Comparison of ENCODE assay signal across 15 cellular contexts in the genomic region with DNA sequence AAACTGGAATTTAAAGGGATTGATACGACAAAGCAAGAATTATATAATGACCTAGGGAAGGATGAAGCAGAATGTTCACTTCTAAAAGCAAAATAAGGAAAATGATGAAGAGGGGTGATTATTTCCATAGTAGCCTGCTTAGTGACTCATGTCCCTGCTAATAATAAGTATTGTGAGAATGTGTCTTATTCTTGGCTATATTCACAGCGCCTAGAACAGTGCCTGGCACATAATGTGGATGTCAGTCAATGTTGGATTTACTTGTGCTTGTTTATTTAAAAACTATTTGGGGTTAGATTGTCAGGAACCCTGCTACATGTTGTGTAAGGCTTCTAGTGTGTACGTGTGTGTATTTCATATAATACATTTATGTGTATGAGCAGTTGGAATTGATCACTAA.
A peak's percentile ranks its signal among the peaks of the same experiment; 100 is the strongest.
DNase-seq lines count a peak whose midpoint lies in the region; ATAC-seq and TF ChIP-seq lines count a peak whose summit lies in the region.
"Had no signal": no experiment of that assay in that cellular context is flagged by ENCODE, and none has a peak within 500 bp of the region (broad histone marks: within the 10 kb centered on the region; RNA-seq: fewer than 3 reads in every experiment).

No MANE protein-coding gene starts in this region.

- ATAC-seq in left ventricle myocardium superior (peak; percentile 36), Right ventricle myocardium inferior (no peak)
- ATAC-seq: A549; CD8-positive, alpha-beta T cell had no signal

- H3K27me3 ChIP-seq in suprapubic skin = no peaks in the 10 kb centered on the region

- no peaks in the 10 kb centered on the region for H3K9me3 ChIP-seq in suprapubic skin
- H3K9me3 ChIP-seq: A549 had no signal

- no peak overlapping the region for H3K4me3 ChIP-seq in fibroblast of the aortic adventitia (ENCODE audit: low read depth, low read length)
- H3K4me3 ChIP-seq in suprapubic skin = no peak overlapping the region
- H3K4me3 ChIP-seq: A549 had no signal

- TF ChIP-seq CTCF in fibroblast of the aortic adventitia (IDR thresholded peaks at IDR 0.05; ENCODE audit: insufficient read depth, low read length) = no peak
- TF ChIP-seq CTCF in suprapubic skin (IDR thresholded peaks at IDR 0.05) = no peak

- no peak overlapping the region for H3K27ac ChIP-seq in suprapubic skin
- H3K27ac ChIP-seq: A549 had no signal

- H3K36me3 ChIP-seq in suprapubic skin = no peaks in the 10 kb centered on the region

- peaks cover 15% of the 10 kb centered on the region for H3K4me1 ChIP-seq in suprapubic skin

- no peak for TF ChIP-seq POLR2A in suprapubic skin (IDR thresholded peaks at IDR 0.05)

- intact Hi-C loops in left ventricle myocardium superior (cut with micrococcal nuclease) (no loop called here), Right ventricle myocardium inferior (cut with DNase I) (no loop called here)

- 79% methylated on average over 3 of the region's 3 CpGs for WGBS in suprapubic skin

- no peak for TF ChIP-seq EP300 in suprapubic skin (IDR thresholded peaks at IDR 0.05)

- DNase-seq in left ventricle myocardium superior (no peak), Right ventricle myocardium inferior (ENCODE audit: missing footprints) (no peak), amniotic epithelial cell (ENCODE audit: low read depth) (peak; percentile 31), fibroblast of the aortic adventitia (ENCODE audit: low read depth) (peak; percentile 13), NCI-H82 (lab: John Stamatoyannopoulos, UW) (no peak), suprapubic skin (ENCODE audit: low spot score in 2 of 2) (no peak), AG08395 (ENCODE audit: low spot score) (no peak)
- DNase-seq: CD8-positive, alpha-beta T cell; COR-L47; DMS153; DMS79 treated with DMSO at 0.1 percent for 48 hours; GDM1; HCEC 1CT; HFFc6 had no signal

Comparison
In these comparisons a context has a peak if more than half of its experiments do, and no peak if none do; other contexts are left out.
1. DNase-seq: peak in amniotic epithelial cell (single experiment) and fibroblast of the aortic adventitia (single experiment); none in left ventricle myocardium superior (single experiment), Right ventricle myocardium inferior (single experiment), NCI-H82 (single experiment), suprapubic skin (0 of 2) and AG08395 (single experiment).